ENCODE assay signal across 8 cellular contexts in the genomic region with DNA sequence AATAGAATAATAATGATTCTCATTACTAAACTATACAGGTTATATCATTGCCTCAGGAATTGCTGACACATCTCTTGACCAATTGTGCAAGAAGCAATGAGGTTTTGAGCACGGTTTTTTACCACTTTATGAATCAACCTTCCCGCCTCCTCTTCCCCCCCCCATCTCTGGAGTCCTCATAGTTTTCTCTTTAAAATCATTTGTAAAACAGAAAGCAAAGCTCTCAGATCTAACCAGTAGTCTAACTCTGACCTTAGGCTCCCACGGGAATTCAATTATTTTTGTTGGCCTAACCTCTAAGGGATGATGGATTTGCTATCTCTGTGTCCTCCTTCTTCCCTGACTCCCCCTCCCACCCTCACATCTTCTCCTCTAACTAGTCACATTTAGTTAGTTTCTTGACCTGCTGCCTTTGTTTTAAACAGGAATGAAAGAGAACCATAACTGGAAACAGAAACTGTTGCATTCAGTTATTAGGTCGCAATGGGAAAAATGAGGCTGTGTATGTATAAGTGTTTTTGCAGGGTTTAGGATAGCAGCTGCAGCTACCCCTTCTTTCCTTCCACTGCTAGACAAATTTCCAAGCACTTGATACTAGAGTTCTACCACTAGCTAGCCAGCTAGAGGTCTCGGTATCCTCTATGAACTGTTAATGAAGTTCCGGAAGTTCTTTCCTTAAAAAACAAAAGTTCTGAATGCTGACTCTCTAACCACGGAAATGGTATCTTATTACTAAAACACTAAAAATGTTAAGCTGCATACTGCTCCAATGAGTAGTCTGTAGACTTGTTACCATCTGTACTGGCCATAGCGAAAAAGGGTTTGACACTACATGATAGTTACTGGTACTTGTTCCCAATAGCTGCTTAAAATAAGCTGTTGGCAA.
DNase-seq lines count a peak whose midpoint lies in the region; TF ChIP-seq lines count a peak whose summit lies in the region.

No MANE protein-coding gene starts in this region.

- H4K20me1 ChIP-seq in GM23248 (ENCODE audit: insufficient read depth) (no peaks in the 10 kb centered on the region), OCI-LY3 (ENCODE audit: insufficient read depth, low read length) (no peaks in the 10 kb centered on the region)

- intact Hi-C loops in CD4-positive, alpha-beta memory T cell (cut with micrococcal nuclease) = no loop called here

- H3K9me3 Mint-ChIP-seq in CD4-positive, alpha-beta memory T cell = no peaks in the 10 kb centered on the region

- POLR2A ChIA-PET in CD4-positive, alpha-beta memory T cell (lab: Charles Lee; ENCODE audit: partially characterized antibody) = interaction anchor here (0.7 kb wide), 2 partner anchors 9 to 52 kb away, joined by 3 read pairs; no protein-coding TSS in a partner anchor

- peak overlapping the region; percentile 29 to 73 (median 54) for H3K4me3 Mint-ChIP-seq in CD4-positive, alpha-beta memory T cell

- CTCF ChIA-PET in CD4-positive, alpha-beta memory T cell (lab: Charles Lee; ENCODE audit: partially characterized antibody) = interaction anchor here (1.3 to 1.5 kb wide), 2 partner anchors 51 to 66 kb away, joined by 3 to 4 read pairs; partner anchors contain the start of gene TAOK3

- no peaks in the 10 kb centered on the region for H3K27me3 Mint-ChIP-seq in CD4-positive, alpha-beta memory T cell

- no peaks in the 10 kb centered on the region for H3K9me2 ChIP-seq in GM23248 (ENCODE audit: insufficient read depth)

- H3K36me3 Mint-ChIP-seq in CD4-positive, alpha-beta memory T cell = no peaks in the 10 kb centered on the region

- H3K4me1 Mint-ChIP-seq in CD4-positive, alpha-beta memory T cell = peaks cover 31 to 48% (median 39%) of the 10 kb centered on the region in 4 donors

- peak overlapping the region; percentile 76 for H3K9ac ChIP-seq in GM23248
- H3K9ac ChIP-seq in OCI-LY3 (ENCODE audit: low read length) = peak overlapping the region; percentile 21; the same call in 1 of the 2 replicates

- no peak for DNase-seq in CD4-positive, alpha-beta memory T cell
- DNase-seq in GM23248 (peak; percentile 95), astrocyte of the spinal cord (ENCODE audit: low read depth, low spot score) (peak; percentile 95), UCSD-AML1 (lab: John Stamatoyannopoulos, UW; ENCODE audit: unreplicated experiment) (no peak), NCI-H2081 treated with DMSO at 0.1 percent for 48 hours (lab: John Stamatoyannopoulos, UW) (no peak), DMS53 treated with DMSO at 0.1 percent for 48 hours (lab: John Stamatoyannopoulos, UW; ENCODE audit: unreplicated experiment) (no peak)

- H3K36me3 ChIP-seq in CD4-positive, alpha-beta memory T cell (ENCODE audit: insufficient read depth, low read length) = no peaks in the 10 kb centered on the region
- H3K36me3 ChIP-seq in GM23248 (ENCODE audit: low read depth) (no peaks in the 10 kb centered on the region), OCI-LY3 (replicated peaks; ENCODE audit: low read depth, low read length) (no peaks in the 10 kb centered on the region), muscle layer of duodenum (ENCODE audit: control insufficient read depth in 1 of 2, insufficient read depth in 2 of 2, low read length in 2 of 2) (peaks cover 0 to 4% of the 10 kb centered on the region in 2 donors)

- peaks cover 30% of the 10 kb centered on the region for H3K4me1 ChIP-seq in CD4-positive, alpha-beta memory T cell (ENCODE audit: insufficient read depth, low read length)
- H3K4me1 ChIP-seq in GM23248 (ENCODE audit: insufficient read depth) = peaks cover 34% of the 10 kb centered on the region
- H3K4me1 ChIP-seq in OCI-LY3 (ENCODE audit: low read length) = peaks cover 44% of the 10 kb centered on the region
- peaks cover 0 to 3% of the 10 kb centered on the region in 2 donors for H3K4me1 ChIP-seq in muscle layer of duodenum (ENCODE audit: control insufficient read depth in 1 of 2, insufficient read depth in 2 of 2, low read length in 2 of 2)

- WGBS in GM23248 (ENCODE audit: low coverage in 1 of 2, low lambda C conversion rate in 2 of 2, missing lambda C conversion rate in 2 of 2), 2 experiments = 7 to 10% methylated on average over 8 of the region's 8 CpGs

- peaks cover 76% of the 10 kb centered on the region for H3K79me2 ChIP-seq in GM23248 (ENCODE audit: insufficient read depth)
- no peaks in the 10 kb centered on the region for H3K79me2 ChIP-seq in OCI-LY3 (ENCODE audit: low read length)

- H3K27me3 ChIP-seq in CD4-positive, alpha-beta memory T cell (ENCODE audit: insufficient read depth, low read length) = no peaks in the 10 kb centered on the region
- H3K27me3 ChIP-seq in GM23248 (replicated peaks; ENCODE audit: insufficient read depth) = no peaks in the 10 kb centered on the region
- no peaks in the 10 kb centered on the region for H3K27me3 ChIP-seq in OCI-LY3 (ENCODE audit: low read depth, low read length)
- H3K27me3 ChIP-seq in muscle layer of duodenum (ENCODE audit: low read depth, low read length) = no peaks in the 10 kb centered on the region

- H3K27ac ChIP-seq in CD4-positive, alpha-beta memory T cell (ENCODE audit: low read depth, low read length) = no peak overlapping the region
- H3K27ac ChIP-seq in GM23248 (peak overlapping the region; percentile 95), OCI-LY3 (ENCODE audit: low read length) (peak overlapping the region; percentile 22), muscle layer of duodenum (ENCODE audit: low read length) (peak overlapping the region; percentile 74)

- peaks cover 33% of the 10 kb centered on the region for H3F3A ChIP-seq in GM23248 (ENCODE audit: insufficient read depth)

- peak overlapping the region in 6 of 7 donors; percentile 24 to 61 (median 34) for H3K27ac Mint-ChIP-seq in CD4-positive, alpha-beta memory T cell

- TF ChIP-seq CTCF in OCI-LY3 (IDR thresholded peaks at IDR 0.05; ENCODE audit: low read depth, low read length) = no peak
- no peak for TF ChIP-seq CTCF in astrocyte of the spinal cord (IDR thresholded peaks at IDR 0.05; ENCODE audit: low read depth, low read length)

- no peak overlapping the region for H3K4me3 ChIP-seq in CD4-positive, alpha-beta memory T cell (ENCODE audit: low read length in 2 of 2)
- H3K4me3 ChIP-seq in GM23248 (peak overlapping the region; percentile 72), OCI-LY3 (ENCODE audit: low read length) (peak overlapping the region; percentile 51), astrocyte of the spinal cord (ENCODE audit: low read depth, low read length) (peak overlapping the region; percentile 32), muscle layer of duodenum (ENCODE audit: low read depth in 1 of 2, low read length in 2 of 2) (peak overlapping the region; percentile 23 to 53)

- 0 out of 2 replicates have a peak overlapping the region, but pooled peaks have one; percentile 15 for H2AFZ ChIP-seq in GM23248
- H2AFZ ChIP-seq in OCI-LY3 (ENCODE audit: low read depth, low read length) = peak overlapping the region; percentile 33; the same call in 1 of the 2 replicates

- no peaks in the 10 kb centered on the region for H3K9me3 ChIP-seq in CD4-positive, alpha-beta memory T cell (ENCODE audit: control insufficient read depth in 1 of 2, low read length in 2 of 2)
- H3K9me3 ChIP-seq in GM23248 (ENCODE audit: low read depth) (no peaks in the 10 kb centered on the region), OCI-LY3 (ENCODE audit: insufficient read depth, low read length) (no peaks in the 10 kb centered on the region), muscle layer of duodenum (ENCODE audit: control insufficient read depth in 1 of 2, low read length in 2 of 2) (no peaks in the 10 kb centered on the region)

- in situ Hi-C loops in GM23248 (cut with MboI) (no loop called here), astrocyte of the spinal cord (cut with HindIII; ENCODE audit: low sequenced_read_pairs) (no loop called here)

- H3K4me2 ChIP-seq in GM23248 (ENCODE audit: unreplicated experiment) = peak overlapping the region; percentile 91
- peak overlapping the region; percentile 80 for H3K4me2 ChIP-seq in OCI-LY3 (ENCODE audit: low read length)

Comparison
In these comparisons a context has a peak if more than half of its experiments do, and no peak if none do; other contexts are left out.
1. DNase-seq: peak in GM23248 (single experiment) and astrocyte of the spinal cord (single experiment); none in CD4-positive, alpha-beta memory T cell (0 of 5), UCSD-AML1 (single experiment), NCI-H2081 treated with DMSO at 0.1 percent for 48 hours (single experiment) and DMS53 treated with DMSO at 0.1 percent for 48 hours (single experiment).
2. H3K4me3 ChIP-seq: peak in GM23248 (single experiment), OCI-LY3 (single experiment), astrocyte of the spinal cord (single experiment) and muscle layer of duodenum (2 of 2); none in CD4-positive, alpha-beta memory T cell (0 of 2).